In genomic region chr1:234893725-234894630, GRCh38 we compare ENCODE assay signal across 8 cellular contexts.
DNase-seq lines count a peak whose midpoint lies in the region; ATAC-seq and TF ChIP-seq lines count a peak whose summit lies in the region.

No MANE protein-coding gene starts in this region.

- WGBS in right lobe of liver (ENCODE audit: insufficient coverage, low coverage, low lambda C conversion rate, missing lambda C conversion rate), result 69% methylated on average over 11 of the region's 11 CpGs
- WGBS in aorta, 2 donors, result 47 to 51% methylated on average over 11 of the region's 11 CpGs

- POLR2A ChIA-PET in activated CD8-positive, alpha-beta T cell treated with anti-CD3 and anti-CD28 coated beads, Interleukin-2, amount 10 ng/mL, durations not matched to agents 7 days and 5 days (lab: Charles Lee), result no interaction called here

- peaks cover 54% of the 10 kb centered on the region for H3K4me1 Mint-ChIP-seq in activated CD8-positive, alpha-beta T cell treated with anti-CD3 and anti-CD28 coated beads, Interleukin-2, amount 10 ng/mL, durations not matched to agents 7 days and 5 days (ENCODE audit: low read depth)

- H3K27ac Mint-ChIP-seq in activated CD8-positive, alpha-beta T cell treated with anti-CD3 and anti-CD28 coated beads, Interleukin-2, amount 10 ng/mL, durations not matched to agents 7 days and 5 days, result no peak overlapping the region

- CTCF ChIA-PET in activated CD8-positive, alpha-beta T cell treated with anti-CD3 and anti-CD28 coated beads, Interleukin-2, amount 10 ng/mL, durations not matched to agents 7 days and 5 days (lab: Charles Lee), result interaction anchor here (0.6 to 1.6 kb wide), 6 partner anchors 9 to 407 kb away, joined by 3 to 5 read pairs (median 3); no protein-coding TSS in a partner anchor

- H3K27me3 ChIP-seq in right lobe of liver (no peaks in the 10 kb centered on the region), aorta (ENCODE audit: control insufficient read depth in 1 of 2, insufficient read depth in 2 of 2, low read length in 1 of 2) (no peaks in the 10 kb centered on the region)

- ATAC-seq in activated CD8-positive, alpha-beta T cell treated with anti-CD3 and anti-CD28 coated beads, Interleukin-2, amount 10 ng/mL, durations not matched to agents 7 days and 5 days, result peak; percentile 17
- peak; percentile 26 to 67 (median 56) for ATAC-seq in right lobe of liver
- peak; percentile 26 for ATAC-seq in aorta (ENCODE audit: low FRiP score)
- no peak for ATAC-seq in HG02588 (IDR thresholded peaks at IDR 0.05; ENCODE audit: unreplicated experiment)
- ATAC-seq in HG03439 (IDR thresholded peaks at IDR 0.05; ENCODE audit: unreplicated experiment), result no peak

- intact Hi-C loops in right lobe of liver (cut with DNase I) (no loop called here), aorta (cut with DNase I) (no loop called here)

- peak overlapping the region in 2 of 3 donors; percentile 45 to 55 for H3K27ac ChIP-seq in right lobe of liver
- H3K27ac ChIP-seq in aorta (ENCODE audit: low read depth in 1 of 2, low read length in 2 of 2), result no peak overlapping the region

- no peaks in the 10 kb centered on the region for H3K36me3 Mint-ChIP-seq in activated CD8-positive, alpha-beta T cell treated with anti-CD3 and anti-CD28 coated beads, Interleukin-2, amount 10 ng/mL, durations not matched to agents 7 days and 5 days (ENCODE audit: low read depth)

- TF ChIP-seq CTCF in right lobe of liver (IDR thresholded peaks at IDR 0.05), result no peak

- DNase-seq in DMS153 treated with DMSO at 0.1 percent for 48 hours (lab: John Stamatoyannopoulos, UW; ENCODE audit: unreplicated experiment) (peak; percentile 33), LHCN-M2 (ENCODE audit: low read depth) (peak; percentile 89), right lobe of liver (no peak), aorta (peak in 1 of 2 donors; percentile 51), DMS114 treated with DMSO at 0.1 percent for 48 hours (lab: John Stamatoyannopoulos, UW; ENCODE audit: unreplicated experiment) (no peak)
- peak; percentile 37 for DNase-seq in activated CD8-positive, alpha-beta T cell treated with anti-CD3 and anti-CD28 coated beads, Interleukin-2, amount 10 ng/mL, durations not matched to agents 7 days and 5 days

- TF ChIP-seq POLR2A in right lobe of liver (IDR thresholded peaks at IDR 0.05), result no peak

- H3K27me3 Mint-ChIP-seq in activated CD8-positive, alpha-beta T cell treated with anti-CD3 and anti-CD28 coated beads, Interleukin-2, amount 10 ng/mL, durations not matched to agents 7 days and 5 days (ENCODE audit: low read depth), result no peaks in the 10 kb centered on the region

- H3K36me3 ChIP-seq in right lobe of liver (no peaks in the 10 kb centered on the region), aorta (ENCODE audit: control insufficient read depth in 1 of 2, insufficient read depth in 2 of 2, low read length in 1 of 2) (no peaks in the 10 kb centered on the region)

- H3K9me3 Mint-ChIP-seq in activated CD8-positive, alpha-beta T cell treated with anti-CD3 and anti-CD28 coated beads, Interleukin-2, amount 10 ng/mL, durations not matched to agents 7 days and 5 days (ENCODE audit: insufficient read depth), result no peaks in the 10 kb centered on the region

- H3K4me3 ChIP-seq in right lobe of liver (no peak overlapping the region), aorta (ENCODE audit: low read length in 2 of 2) (no peak overlapping the region)

- H3K4me3 Mint-ChIP-seq in activated CD8-positive, alpha-beta T cell treated with anti-CD3 and anti-CD28 coated beads, Interleukin-2, amount 10 ng/mL, durations not matched to agents 7 days and 5 days, result no peak overlapping the region

- H3K4me1 ChIP-seq in right lobe of liver (peaks cover 0 to 27% (median 14%) of the 10 kb centered on the region in 4 donors), aorta (ENCODE audit: control insufficient read depth in 1 of 2, insufficient read depth in 2 of 2, low read length in 2 of 2) (no peaks in the 10 kb centered on the region)

- H3K9me3 ChIP-seq in right lobe of liver (no peaks in the 10 kb centered on the region), aorta (ENCODE audit: control insufficient read depth, low read length) (no peaks in the 10 kb centered on the region)

Comparison
In these comparisons a context has a peak if more than half of its experiments do, and no peak if none do; other contexts are left out.
1. DNase-seq: peak in DMS153 treated with DMSO at 0.1 percent for 48 hours (single experiment), LHCN-M2 (single experiment) and activated CD8-positive, alpha-beta T cell treated with anti-CD3 and anti-CD28 coated beads, Interleukin-2, amount 10 ng/mL, durations not matched to agents 7 days and 5 days (single experiment); none in right lobe of liver (0 of 3) and DMS114 treated with DMSO at 0.1 percent for 48 hours (single experiment).
2. ATAC-seq: peak in activated CD8-positive, alpha-beta T cell treated with anti-CD3 and anti-CD28 coated beads, Interleukin-2, amount 10 ng/mL, durations not matched to agents 7 days and 5 days (single experiment), right lobe of liver (4 of 4) and aorta (single experiment); none in HG02588 (single experiment) and HG03439 (single experiment).
3. H3K27ac ChIP-seq: peak in right lobe of liver (2 of 3); none in aorta (0 of 2).